11 cellular contexts compared by ENCODE assay signal in genomic region chr9:129242971-129243561, GRCh38.
DNase-seq lines count a peak whose midpoint lies in the region; ATAC-seq and TF ChIP-seq lines count a peak whose summit lies in the region.
"Had no signal": no experiment of that assay in that cellular context is flagged by ENCODE, and none has a peak within 500 bp of the region (broad histone marks: within the 10 kb centered on the region; RNA-seq: fewer than 3 reads in every experiment).

No MANE protein-coding gene starts in this region.

- ATAC-seq in SK-N-SH treated with all-trans-retinoic acid at 6 μM for 48 hours (peak; percentile 20; the same call in 2 of the 3 replicates), heart right ventricle (peak in 7 of 8 donors; percentile 41 to 74 (median 57)), psoas muscle (peak; percentile 57 to 84 (median 76)), GM19023 (IDR thresholded peaks at IDR 0.05; ENCODE audit: unreplicated experiment) (no peak)
- ATAC-seq: stimulated activated naive B cell treated with anti-CD40 and anti-IgM and Interleukin-4, amounts not matched to agents 10 μg/mL and 1 μg/mL and 100 μg/mL, for 72 hours had no signal

- H3K27me3 ChIP-seq in heart right ventricle (no peaks in the 10 kb centered on the region), psoas muscle (ENCODE audit: insufficient read depth in 3 of 3, low read length in 2 of 3) (peaks cover 0 to 8% (median 2%) of the 10 kb centered on the region in 3 donors)

- H3K4me3 ChIP-seq in heart right ventricle (no peak overlapping the region), psoas muscle (no peak overlapping the region)

- H3K27ac ChIP-seq in heart right ventricle = peak overlapping the region in 2 of 10 donors; percentile 30 to 44
- H3K27ac ChIP-seq in psoas muscle = no peak overlapping the region

- TF ChIP-seq CTCF in heart right ventricle (IDR thresholded peaks at IDR 0.05) (no peak), psoas muscle (IDR thresholded peaks at IDR 0.05) (no peak)

- H3K9me3 ChIP-seq in heart right ventricle (no peaks in the 10 kb centered on the region), psoas muscle (no peaks in the 10 kb centered on the region)

- WGBS in heart right ventricle, 2 donors = 73 to 80% methylated on average over 20 of the region's 20 CpGs
- WGBS in psoas muscle, 3 donors = 35 to 46% (median 39%) methylated on average over 20 of the region's 20 CpGs

- H3K36me3 ChIP-seq in heart right ventricle = no peaks in the 10 kb centered on the region
- no peaks in the 10 kb centered on the region for H3K36me3 ChIP-seq in psoas muscle (ENCODE audit: insufficient read depth in 1 of 2, low read depth in 1 of 2)

- peak; percentile 66 for DNase-seq in DMS153 (lab: John Stamatoyannopoulos, UW)
- no peak for DNase-seq in heart right ventricle
- DNase-seq in psoas muscle = peak; percentile 77 to 84
- DNase-seq in NCI-H146 (lab: John Stamatoyannopoulos, UW) = no peak
- no peak for DNase-seq in hepatic stellate cell (ENCODE audit: low spot score)
- no peak for DNase-seq in NCI-H1436 (lab: John Stamatoyannopoulos, UW)
- DNase-seq: CD4-positive, alpha-beta memory T cell; NCI-H1092 treated with DMSO at 0.1 percent for 48 hours; stimulated activated naive B cell treated with anti-CD40 and anti-IgM and Interleukin-4, amounts not matched to agents 10 μg/mL and 1 μg/mL and 100 μg/mL, for 72 hours had no signal

- intact Hi-C loops in heart right ventricle (cut with DNase I) = loop anchor here in 1 of 10 donors (10.0 kb wide), 1 partner anchor 1278 kb away; no protein-coding TSS in a partner anchor
- intact Hi-C loops in psoas muscle (cut with DNase I) = loop anchor here in 1 of 2 donors (5.0 kb wide), 1 partner anchor 39 kb away; no protein-coding TSS in a partner anchor

- H3K4me1 ChIP-seq in heart right ventricle (peaks cover 0 to 8% (median 0%) of the 10 kb centered on the region in 9 donors), psoas muscle (no peaks in the 10 kb centered on the region)

TF ChIP-seq in SK-N-SH treated with all-trans-retinoic acid at 6 μM for 48 hours, 23 proteins besides CTCF, POLR2A, EP300 and RAD21:
- TF ChIP-seq ARNTL (CRISPR knock-in tag; IDR thresholded peaks at IDR 0.05; ENCODE audit: borderline replicate concordance, low read depth) (no peak), SNAI2 (CRISPR knock-in tag; IDR thresholded peaks at IDR 0.05) (no peak), PATZ1 (CRISPR knock-in tag; IDR thresholded peaks at IDR 0.05; ENCODE audit: borderline replicate concordance) (no peak), ZC3H10 (CRISPR knock-in tag; IDR thresholded peaks at IDR 0.05) (no peak), CREB5 (CRISPR knock-in tag; IDR thresholded peaks at IDR 0.05; ENCODE audit: low read depth) (no peak), POU6F1 (CRISPR knock-in tag; IDR thresholded peaks at IDR 0.05; ENCODE audit: borderline replicate concordance, low read depth) (no peak), ZFP30 (CRISPR knock-in tag; IDR thresholded peaks at IDR 0.05) (no peak), BACH2 (CRISPR knock-in tag; IDR thresholded peaks at IDR 0.05; ENCODE audit: borderline replicate concordance) (no peak), TCF4 (CRISPR knock-in tag; IDR thresholded peaks at IDR 0.05; ENCODE audit: borderline replicate concordance) (no peak), ZFP3 (CRISPR knock-in tag; IDR thresholded peaks at IDR 0.05) (no peak), ZNF8 (CRISPR knock-in tag; IDR thresholded peaks at IDR 0.05) (no peak), CSDC2 (CRISPR knock-in tag; IDR thresholded peaks at IDR 0.05) (no peak), ISL1 (CRISPR knock-in tag; IDR thresholded peaks at IDR 0.05) (no peak), PPARA (CRISPR knock-in tag; IDR thresholded peaks at IDR 0.05; ENCODE audit: borderline replicate concordance) (no peak), OSR1 (CRISPR knock-in tag; IDR thresholded peaks at IDR 0.05) (no peak), ZNF70 (CRISPR knock-in tag; IDR thresholded peaks at IDR 0.05) (no peak), ESRRG (CRISPR knock-in tag; IDR thresholded peaks at IDR 0.05) (no peak), ZNF565 (CRISPR knock-in tag; conservative IDR thresholded peaks at IDR 0.05; ENCODE audit: low read depth) (no peak), TOX (CRISPR knock-in tag; IDR thresholded peaks at IDR 0.05; ENCODE audit: borderline replicate concordance) (no peak), CSRNP3 (CRISPR knock-in tag; IDR thresholded peaks at IDR 0.05) (no peak)

Comparison
In these comparisons a context has a peak if more than half of its experiments do, and no peak if none do; other contexts are left out.
1. DNase-seq: peak in DMS153 (single experiment) and psoas muscle (2 of 2); none in heart right ventricle (0 of 2), NCI-H146 (single experiment), hepatic stellate cell (single experiment) and NCI-H1436 (single experiment).